8 cellular contexts compared by ENCODE assay signal in genomic region chr19:48332662-48333466, GRCh38. TPM values are rescaled to one million over a fixed set of nuclear protein-coding genes. Genes with fewer than 3 reads are reported as not detected.
DNase-seq lines count a peak whose midpoint lies in the region; ATAC-seq and TF ChIP-seq lines count a peak whose summit lies in the region.

No MANE protein-coding gene starts in this region.

- H3K36me3 Mint-ChIP-seq in activated T-helper 17 cell treated with anti-CD3 and anti-CD28 coated beads, Interleukin-2, amount 50 U/mL, for 72 hours (ENCODE audit: low read depth), result peaks cover 57% of the 10 kb centered on the region
- H3K36me3 Mint-ChIP-seq in natural killer cell, result no peaks in the 10 kb centered on the region
- peaks cover 21 to 31% of the 10 kb centered on the region in 2 donors for H3K36me3 Mint-ChIP-seq in stimulated activated naive B cell treated with anti-CD40 and anti-IgM and Interleukin-4, amounts not matched to agents 10 μg/mL and 1 μg/mL and 100 μg/mL, for 72 hours

- peaks cover 28% of the 10 kb centered on the region for H3K4me1 Mint-ChIP-seq in activated T-helper 17 cell treated with anti-CD3 and anti-CD28 coated beads, Interleukin-2, amount 50 U/mL, for 72 hours
- peaks cover 58 to 61% of the 10 kb centered on the region in 2 donors for H3K4me1 Mint-ChIP-seq in natural killer cell
- peaks cover 44 to 65% of the 10 kb centered on the region in 2 donors for H3K4me1 Mint-ChIP-seq in stimulated activated naive B cell treated with anti-CD40 and anti-IgM and Interleukin-4, amounts not matched to agents 10 μg/mL and 1 μg/mL and 100 μg/mL, for 72 hours

- peaks cover 14% of the 10 kb centered on the region for H3K36me3 ChIP-seq in DOHH2 (ENCODE audit: control insufficient read depth, low read length)
- H3K36me3 ChIP-seq in KOPT-K1 (ENCODE audit: insufficient read depth, low read length), result no peaks in the 10 kb centered on the region
- H3K36me3 ChIP-seq in Peyer's patch, result no peaks in the 10 kb centered on the region

- peak overlapping the region; percentile 91 for H3K4me3 Mint-ChIP-seq in activated T-helper 17 cell treated with anti-CD3 and anti-CD28 coated beads, Interleukin-2, amount 50 U/mL, for 72 hours
- H3K4me3 Mint-ChIP-seq in natural killer cell, result peak overlapping the region; percentile 99
- H3K4me3 Mint-ChIP-seq in stimulated activated naive B cell treated with anti-CD40 and anti-IgM and Interleukin-4, amounts not matched to agents 10 μg/mL and 1 μg/mL and 100 μg/mL, for 72 hours, result peak overlapping the region; percentile 91 to 92

- DNase-seq in Peyer's patch, result peak; percentile 93 to 99 (median 99)
- peak; percentile 99 for DNase-seq in fibroblast of mammary gland (ENCODE audit: low read depth)
- DNase-seq in natural killer cell, result peak; percentile 85
- DNase-seq in stimulated activated naive B cell treated with anti-CD40 and anti-IgM and Interleukin-4, amounts not matched to agents 10 μg/mL and 1 μg/mL and 100 μg/mL, for 72 hours, result peak; percentile 93

- H3K4me1 ChIP-seq in DOHH2 (ENCODE audit: control insufficient read depth, low read length) (peaks cover 58% of the 10 kb centered on the region), Peyer's patch (peaks cover 0 to 21% (median 11%) of the 10 kb centered on the region in 4 donors)

- H3K4me3 ChIP-seq in DOHH2 (ENCODE audit: low read length) (peak overlapping the region; percentile 76), Peyer's patch (peak overlapping the region; percentile 59 to 75 (median 61)), fibroblast of mammary gland (ENCODE audit: control insufficient read depth, low read depth, low read length) (peak overlapping the region; percentile 31)

- H3K27ac Mint-ChIP-seq in activated T-helper 17 cell treated with anti-CD3 and anti-CD28 coated beads, Interleukin-2, amount 50 U/mL, for 72 hours, result peak overlapping the region; percentile 94
- H3K27ac Mint-ChIP-seq in natural killer cell, result peak overlapping the region; percentile 100
- peak overlapping the region; percentile 95 for H3K27ac Mint-ChIP-seq in stimulated activated naive B cell treated with anti-CD40 and anti-IgM and Interleukin-4, amounts not matched to agents 10 μg/mL and 1 μg/mL and 100 μg/mL, for 72 hours

- peak overlapping the region; percentile 82 for H3K4me2 ChIP-seq in DOHH2 (ENCODE audit: low read length)

- TF ChIP-seq CTCF in DOHH2 (IDR thresholded peaks at IDR 0.05; ENCODE audit: low read depth, low read length, poor library complexity, severe bottlenecking), result no peak
- TF ChIP-seq CTCF in Peyer's patch (IDR thresholded peaks at IDR 0.05), result peak in 1 of 6 experiments; percentile 7
- TF ChIP-seq CTCF in fibroblast of mammary gland (conservative IDR thresholded peaks at IDR 0.05; ENCODE audit: control insufficient read depth, insufficient read depth, low read depth, low read length), result no peak
- TF ChIP-seq CTCF in natural killer cell (IDR thresholded peaks at IDR 0.05), result no peak

- H3F3A ChIP-seq in DOHH2 (ENCODE audit: control insufficient read depth, insufficient read depth), result peaks cover 19% of the 10 kb centered on the region

- no peaks in the 10 kb centered on the region for H3K9me2 ChIP-seq in DOHH2 (replicated peaks; ENCODE audit: control insufficient read depth, low read length)

- H3K9me3 ChIP-seq in DOHH2 (ENCODE audit: control insufficient read depth, insufficient read depth, low read length), result peaks cover 8% of the 10 kb centered on the region
- peaks cover 11% of the 10 kb centered on the region for H3K9me3 ChIP-seq in KOPT-K1 (ENCODE audit: insufficient read depth, low read length, poor library complexity, severe bottlenecking)
- no peaks in the 10 kb centered on the region for H3K9me3 ChIP-seq in Peyer's patch

- intact Hi-C loops in natural killer cell (cut with micrococcal nuclease), result loop anchor here (1.0 to 5.0 kb wide), 5 partner anchors 13 to 304 kb away; partner anchors contain the start of genes CYTH2, DBP and TMEM143

- H3K9me3 Mint-ChIP-seq in activated T-helper 17 cell treated with anti-CD3 and anti-CD28 coated beads, Interleukin-2, amount 50 U/mL, for 72 hours, result no peaks in the 10 kb centered on the region
- H3K9me3 Mint-ChIP-seq in natural killer cell, result no peaks in the 10 kb centered on the region
- H3K9me3 Mint-ChIP-seq in stimulated activated naive B cell treated with anti-CD40 and anti-IgM and Interleukin-4, amounts not matched to agents 10 μg/mL and 1 μg/mL and 100 μg/mL, for 72 hours, result no peaks in the 10 kb centered on the region

- peak overlapping the region; percentile 89 for H3K27ac ChIP-seq in DOHH2 (ENCODE audit: low read depth, low read length)
- H3K27ac ChIP-seq in KOPT-K1 (ENCODE audit: low read depth, low read length, poor library complexity, severe bottlenecking), result peak overlapping the region; percentile 88
- H3K27ac ChIP-seq in Peyer's patch, result peak overlapping the region; percentile 95 to 98 (median 96)

- peaks cover 12% of the 10 kb centered on the region for H3K79me2 ChIP-seq in DOHH2 (ENCODE audit: control insufficient read depth, low read length)

- H3K27me3 ChIP-seq in DOHH2 (ENCODE audit: control insufficient read depth, low read length), result no peaks in the 10 kb centered on the region
- no peaks in the 10 kb centered on the region for H3K27me3 ChIP-seq in Peyer's patch

- peak; percentile 82 to 88 for TF ChIP-seq POLR2A in Peyer's patch (IDR thresholded peaks at IDR 0.05)

- no peaks in the 10 kb centered on the region for H4K20me1 ChIP-seq in DOHH2 (ENCODE audit: control insufficient read depth, insufficient read depth, low read depth, low read length)

- H3K27me3 Mint-ChIP-seq in activated T-helper 17 cell treated with anti-CD3 and anti-CD28 coated beads, Interleukin-2, amount 50 U/mL, for 72 hours, result no peaks in the 10 kb centered on the region
- H3K27me3 Mint-ChIP-seq in natural killer cell (ENCODE audit: low read depth in 2 of 2), result no peaks in the 10 kb centered on the region
- no peaks in the 10 kb centered on the region for H3K27me3 Mint-ChIP-seq in stimulated activated naive B cell treated with anti-CD40 and anti-IgM and Interleukin-4, amounts not matched to agents 10 μg/mL and 1 μg/mL and 100 μg/mL, for 72 hours

- peak; percentile 56 for ATAC-seq in GM21825 (IDR thresholded peaks at IDR 0.05; ENCODE audit: unreplicated experiment)
- peak; percentile 82 for ATAC-seq in activated T-helper 17 cell treated with anti-CD3 and anti-CD28 coated beads, Interleukin-2, amount 50 U/mL, for 72 hours (replicated peaks)
- ATAC-seq in natural killer cell, result peak; percentile 71 to 84 (median 73)
- ATAC-seq in stimulated activated naive B cell treated with anti-CD40 and anti-IgM and Interleukin-4, amounts not matched to agents 10 μg/mL and 1 μg/mL and 100 μg/mL, for 72 hours (replicated peaks), result peak; percentile 73 to 75

RNA-seq across cellular contexts. Expression of gene EMP3, which starts 7.5 kb away (rescaled TPM):
- total RNA-seq in Peyer's patch (10 to 100 TPM in 2 of 4 donors, 1 to 10 TPM in 2; 4.7 to 21.5 (median 10.5) TPM), natural killer cell (100 to 1,000 TPM; 284 to 342 (median 334) TPM)
- total RNA-seq in activated T-helper 17 cell treated with anti-CD3 and anti-CD28 coated beads, Interleukin-2, amount 50 U/mL, for 72 hours, result 100 to 1,000 TPM; 190 to 192 TPM

RNA-seq across cellular contexts. Expression of gene TMEM143, which starts 30.9 kb away (rescaled TPM):
- total RNA-seq in Peyer's patch, result 10 to 100 TPM in 3 of 4 donors, 1 to 10 TPM in 1; 8.6 to 30.5 (median 20.0) TPM
- 10 to 100 TPM; 20.5 to 33.7 TPM for total RNA-seq in activated T-helper 17 cell treated with anti-CD3 and anti-CD28 coated beads, Interleukin-2, amount 50 U/mL, for 72 hours
- total RNA-seq in natural killer cell, result 10 to 100 TPM; 10.2 to 12.3 (median 11.1) TPM

RNA-seq across cellular contexts. Expression of gene SYNGR4, which starts 31.3 kb away (rescaled TPM):
- not detected for total RNA-seq in Peyer's patch
- not detected for total RNA-seq in activated T-helper 17 cell treated with anti-CD3 and anti-CD28 coated beads, Interleukin-2, amount 50 U/mL, for 72 hours
- not detected for total RNA-seq in natural killer cell

RNA-seq across cellular contexts. Expression of gene KDELR1, which starts 58.5 kb away (rescaled TPM):
- total RNA-seq in Peyer's patch (100 to 1,000 TPM in 3 of 4 donors, 10 to 100 TPM in 1; 54.5 to 136 (median 112) TPM), natural killer cell (10 to 100 TPM; 41.5 to 47.5 (median 46.0) TPM)
- total RNA-seq in activated T-helper 17 cell treated with anti-CD3 and anti-CD28 coated beads, Interleukin-2, amount 50 U/mL, for 72 hours, result 10 to 100 TPM; 73.8 to 97.0 TPM

Comparison
In these comparisons a context has a peak if more than half of its experiments do, and no peak if none do; other contexts are left out.
1. Peak in every context shown above with its lines: DNase-seq, ATAC-seq, H3K4me3 ChIP-seq and H3K27ac ChIP-seq.
2. RNA of gene EMP3, which starts 7.5 kb away (total RNA-seq): 284 to 342 TPM in natural killer cell and 190 to 192 TPM in activated T-helper 17 cell treated with anti-CD3 and anti-CD28 coated beads, Interleukin-2, amount 50 U/mL, for 72 hours; 4.7 to 21.5 TPM in Peyer's patch; every median in the first group is over 4 times any median in the second.